33 cellular contexts compared by ENCODE assay signal in the genomic region with DNA sequence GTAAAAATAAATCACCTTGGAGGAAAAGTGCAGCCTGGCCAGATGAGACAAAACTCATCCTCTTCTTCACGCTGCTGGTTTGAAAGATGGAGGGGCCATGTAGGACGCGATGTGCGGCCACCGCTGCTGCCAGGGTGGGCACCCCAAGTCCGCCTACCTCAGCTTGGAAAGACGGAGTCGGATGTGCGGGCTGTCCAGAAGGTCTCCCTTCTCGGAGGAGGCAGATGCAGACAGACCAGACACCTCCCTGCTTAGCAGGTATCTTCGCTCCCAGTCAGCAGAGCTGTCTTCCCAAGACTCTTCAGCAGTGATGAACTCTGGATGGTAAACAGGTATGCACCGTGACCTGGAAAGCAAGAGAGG.
"Had no signal": no experiment of that assay in that cellular context is flagged by ENCODE, and none has a peak within 500 bp of the region (broad histone marks: within the 10 kb centered on the region; RNA-seq: fewer than 3 reads in every experiment).

No MANE protein-coding gene starts in this region.

- H3K4me3 ChIP-seq: adrenal gland, body of pancreas, breast epithelium had no signal

- H3K36me3 ChIP-seq: adrenal gland, brain microvascular endothelial cell, breast epithelium had no signal

- ATAC-seq: activated CD8-positive, alpha-beta T cell treated with anti-CD3 and anti-CD28 coated beads for 36 hours; activated naive CD4-positive, alpha-beta T cell treated with anti-CD3 and anti-CD28 coated beads, Interleukin-2, amount 50 U/mL, for 72 hours; activated T-cell treated with anti-CD3 and anti-CD28 coated beads, Interleukin-2, amount 50 U/mL, for 4 hours; activated T-cell treated with anti-CD3 and anti-CD28 coated beads, Interleukin-2, amount 50 U/mL, for 72 hours; activated T-helper 17 cell treated with anti-CD3 and anti-CD28 coated beads, Interleukin-2, amount 50 U/mL, for 72 hours; body of pancreas had no signal

- FAIRE-seq: astrocyte, TTC549 had no signal

- H3K27ac ChIP-seq: adrenal gland, body of pancreas, brain microvascular endothelial cell, breast epithelium, VCaP had no signal

- DNase-seq: activated B cell treated with CpG ODN at 0.5 μM for 24 hours; activated CD4-positive, alpha-beta memory T cell treated with anti-CD3 and anti-CD28 coated beads for 36 hours; activated CD4-positive, alpha-beta T cell treated with anti-CD3 and anti-CD28 coated beads for 4 hours; activated CD4-positive, alpha-beta T cell treated with anti-CD3 and anti-CD28 coated beads, Interleukin-2, amount 10 ng/mL, durations not matched to agents 24 days and 14 days; activated CD4-positive, alpha-beta T cell treated with anti-CD3 and anti-CD28 coated beads, Interleukin-2, amount 50 U/mL, for 1 hour; activated CD4-positive, alpha-beta T cell treated with anti-CD3 and anti-CD28 coated beads, Interleukin-2, amount 50 U/mL, for 4 hours; activated CD4-positive, CD25-positive, alpha-beta regulatory T cell treated with anti-CD3 and anti-CD28 coated beads, Interleukin-2, amount 50 U/mL, for 72 hours; activated CD8-positive, alpha-beta memory T cell treated with anti-CD3 and anti-CD28 coated beads, Interleukin-2, amount 50 U/mL, for 4 hours; activated CD8-positive, alpha-beta T cell treated with anti-CD3 and anti-CD28 coated beads for 36 hours; activated effector memory CD4-positive, alpha-beta T cell treated with anti-CD3 and anti-CD28 coated beads, Interleukin-2, amount 50 U/mL, for 16 hours; activated gamma-delta T cell treated with Interleukin-2 at 50 U/mL for 16 hours; activated naive CD4-positive, alpha-beta T cell; activated naive CD4-positive, alpha-beta T cell treated with anti-CD3 and anti-CD28 coated beads for 36 hours; activated naive CD4-positive, alpha-beta T cell treated with anti-CD3 and anti-CD28 coated beads, Interleukin-2, amount 50 U/mL, for 16 hours; activated naive CD8-positive, alpha-beta T cell treated with anti-CD3 and anti-CD28 coated beads for 36 hours; activated T-cell treated with anti-CD3 and anti-CD28 coated beads for 4 hours; activated T-cell treated with anti-CD3 and anti-CD28 coated beads, Interleukin-2, amount 50 U/mL, for 1 hour; activated T-cell treated with anti-CD3 and anti-CD28 coated beads, Interleukin-2, amount 50 U/mL, for 4 hours; activated T-cell treated with anti-CD3 and anti-CD28 coated beads, Interleukin-2, amount 50 U/mL, for 72 hours; adrenal gland; amniotic stem cell; body of pancreas; brain microvascular endothelial cell; central memory CD4-positive, alpha-beta T cell; T-helper 1 cell; T-helper 2 cell; T-helper 9 cell had no signal

- H3K4me1 ChIP-seq: adrenal gland, body of pancreas, breast epithelium had no signal

- H3K27me3 ChIP-seq: adrenal gland, body of pancreas, brain microvascular endothelial cell, breast epithelium had no signal

- H3K9me3 ChIP-seq: adrenal gland, body of pancreas, breast epithelium had no signal
